In the genomic region with DNA sequence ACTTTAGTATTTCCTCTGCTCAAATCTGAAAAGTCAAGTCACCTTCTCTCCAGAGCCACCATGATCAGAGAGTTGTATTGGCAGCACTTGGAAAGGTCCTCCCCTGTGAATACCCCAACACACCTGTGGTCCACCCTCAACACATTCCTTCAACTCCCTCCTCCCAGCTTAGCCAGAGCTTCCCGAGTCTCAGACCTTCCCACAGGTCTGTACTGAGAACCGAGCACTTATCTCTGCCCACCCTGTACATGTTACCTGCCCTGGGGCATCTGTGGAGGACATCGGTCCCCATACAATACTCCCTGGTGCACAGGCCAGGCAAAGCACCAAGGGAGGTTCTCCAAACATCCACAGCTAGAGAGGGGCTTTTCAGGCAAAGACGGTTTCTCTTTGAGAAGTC, we compare ENCODE assay signal across 24 cellular contexts. TPM values are rescaled to one million over a fixed set of nuclear protein-coding genes. Genes with fewer than 3 reads are reported as not detected.
DNase-seq lines count a peak whose midpoint lies in the region; ATAC-seq and TF ChIP-seq lines count a peak whose summit lies in the region.
"Had no signal": no experiment of that assay in that cellular context is flagged by ENCODE, and none has a peak within 500 bp of the region (broad histone marks: within the 10 kb centered on the region; RNA-seq: fewer than 3 reads in every experiment).

No MANE protein-coding gene starts in this region.

- H3K4me1 Mint-ChIP-seq in GM23338, result peaks cover 35% of the 10 kb centered on the region
- H3K4me1 Mint-ChIP-seq: activated B cell treated with CpG ODN at 0.5 μM for 24 hours had no signal

- H2BK12ac ChIP-seq in mesenchymal stem cell (ENCODE audit: low read length in 2 of 2), result no peak overlapping the region

- H4K91ac ChIP-seq in mesenchymal stem cell (ENCODE audit: low read length), result no peak overlapping the region

- ATAC-seq in GM23338, result peak; percentile 54

- no peak overlapping the region for H2BK5ac ChIP-seq in mesenchymal stem cell (ENCODE audit: low read depth, low read length, poor library complexity, severe bottlenecking)

- 0 out of 2 replicates have a peak, but pooled peaks cover 2% of the 10 kb centered on the region for H3F3A ChIP-seq in GM23338 (replicated peaks; ENCODE audit: low read depth)
- H3F3A ChIP-seq in MM.1S (ENCODE audit: insufficient read depth, low read length), result no peaks in the 10 kb centered on the region

- no peak for TF ChIP-seq POLR2A in stomach (IDR thresholded peaks at IDR 0.05)
- no peak for TF ChIP-seq POLR2A in breast epithelium (IDR thresholded peaks at IDR 0.05)

- H3K4me1 ChIP-seq in GM23338 (ENCODE audit: insufficient read depth) (peaks cover 34% of the 10 kb centered on the region), ascending aorta (peaks cover 34 to 76% of the 10 kb centered on the region in 2 donors), mesenchymal stem cell (ENCODE audit: control insufficient read depth, insufficient read depth, low read depth, low read length) (no peaks in the 10 kb centered on the region), stomach (peaks cover 58 to 94% (median 75%) of the 10 kb centered on the region in 4 donors), MM.1S (ENCODE audit: low read length) (no peaks in the 10 kb centered on the region), breast epithelium (peaks cover 0 to 4% of the 10 kb centered on the region in 2 donors)
- H3K4me1 ChIP-seq: SJCRH30 had no signal

- H3K27me3 Mint-ChIP-seq in GM23338 (ENCODE audit: insufficient read depth, low read depth, poor library complexity), result no peaks in the 10 kb centered on the region
- H3K27me3 Mint-ChIP-seq: stimulated activated naive CD8-positive, alpha-beta T cell treated with anti-CD3 and anti-CD28 coated beads, Interleukin-15, Interleukin-2, amounts not matched to agents 100 ng/mL and 50 ng/mL, for 24 hours had no signal

- no peak overlapping the region for H3K23ac ChIP-seq in mesenchymal stem cell (ENCODE audit: low read length in 2 of 2)

- H4K20me1 ChIP-seq in GM23338 (replicated peaks; ENCODE audit: insufficient read depth) (peaks cover 13% of the 10 kb centered on the region), MM.1S (ENCODE audit: insufficient read depth, low read length) (no peaks in the 10 kb centered on the region)

- H3K9me3 ChIP-seq in ascending aorta (no peaks in the 10 kb centered on the region), mesenchymal stem cell (ENCODE audit: control insufficient read depth, low read length) (no peaks in the 10 kb centered on the region), stomach (no peaks in the 10 kb centered on the region), MM.1S (replicated peaks; ENCODE audit: insufficient read depth, low read length) (no peaks in the 10 kb centered on the region), breast epithelium (no peaks in the 10 kb centered on the region)
- H3K9me3 ChIP-seq: colonic mucosa, SJCRH30 had no signal

- H3K79me2 ChIP-seq in GM23338 (replicated peaks; ENCODE audit: insufficient read depth) (peaks cover 88% of the 10 kb centered on the region), MM.1S (ENCODE audit: low read length) (no peaks in the 10 kb centered on the region)

- H3K27ac ChIP-seq in GM23338 (ENCODE audit: low read depth) (no peak overlapping the region), ascending aorta (peak overlapping the region; percentile 69 to 85), mesenchymal stem cell (ENCODE audit: low read length, poor library complexity, severe bottlenecking) (no peak overlapping the region), stomach (peak overlapping the region in 4 of 5 donors; percentile 82 to 95 (median 86)), MM.1S (ENCODE audit: low read length) (no peak overlapping the region), breast epithelium (peak overlapping the region in 1 of 2 donors; percentile 3)
- H3K27ac ChIP-seq: colonic mucosa, SJCRH30 had no signal

- no peak for TF ChIP-seq EP300 in stomach (IDR thresholded peaks at IDR 0.05)

- H3K36me3 ChIP-seq in GM23338 (ENCODE audit: insufficient read depth) (no peaks in the 10 kb centered on the region), ascending aorta (peaks cover 7 to 19% of the 10 kb centered on the region in 2 donors), mesenchymal stem cell (ENCODE audit: control insufficient read depth in 1 of 2, insufficient read depth in 2 of 2, low read depth in 1 of 2, low read length in 2 of 2) (no peaks in the 10 kb centered on the region), stomach (no peaks in the 10 kb centered on the region), MM.1S (replicated peaks; ENCODE audit: insufficient read depth, low read length) (no peaks in the 10 kb centered on the region), breast epithelium (no peaks in the 10 kb centered on the region)
- H3K36me3 ChIP-seq: colonic mucosa, SJCRH30 had no signal

- H2AFZ ChIP-seq in GM23338, result no peak overlapping the region
- no peak overlapping the region for H2AFZ ChIP-seq in mesenchymal stem cell (ENCODE audit: low read depth, low read length)
- H2AFZ ChIP-seq in MM.1S (ENCODE audit: low read length), result no peak overlapping the region

- no peak overlapping the region for H3K27ac Mint-ChIP-seq in GM23338
- H3K27ac Mint-ChIP-seq: activated B cell treated with CpG ODN at 0.5 μM for 24 hours; activated naive CD4-positive, alpha-beta T cell treated with anti-CD3 and anti-CD28 coated beads, Interleukin-2, amount 50 U/mL, for 24 hours; activated T-helper 2 cell treated with anti-CD3 and anti-CD28 coated beads, Interferon-gamma antibody, Interleukin-2, Interleukin-4, amounts not matched to agents 10 μg/mL and 5 μg/mL and 100 μg/mL, durations not matched to agents 14 hours and 24 hours and 36 hours; stimulated activated naive CD8-positive, alpha-beta T cell treated with anti-CD3 and anti-CD28 coated beads, Interleukin-15, Interleukin-2, amounts not matched to agents 100 ng/mL and 50 ng/mL, for 24 hours had no signal

- H3K9ac ChIP-seq in mesenchymal stem cell (ENCODE audit: low read length) (no peak overlapping the region), MM.1S (ENCODE audit: low read length) (no peak overlapping the region)

- H3K9me3 Mint-ChIP-seq in GM23338, result no peaks in the 10 kb centered on the region
- H3K9me3 Mint-ChIP-seq: activated B cell treated with CpG ODN at 0.5 μM for 24 hours; activated naive CD4-positive, alpha-beta T cell treated with anti-CD3 and anti-CD28 coated beads, Interleukin-2, amount 50 U/mL, for 24 hours; activated T-helper 2 cell treated with anti-CD3 and anti-CD28 coated beads, Interferon-gamma antibody, Interleukin-2, Interleukin-4, amounts not matched to agents 10 μg/mL and 5 μg/mL and 100 μg/mL, durations not matched to agents 14 hours and 24 hours and 36 hours; stimulated activated naive CD8-positive, alpha-beta T cell treated with anti-CD3 and anti-CD28 coated beads, Interleukin-15, Interleukin-2, amounts not matched to agents 100 ng/mL and 50 ng/mL, for 24 hours had no signal

- no peak for DNase-seq in GM23338 (ENCODE audit: low spot score)
- no peak for DNase-seq in ascending aorta (ENCODE audit: low spot score in 2 of 2)
- no peak for DNase-seq in mesenchymal stem cell
- no peak for DNase-seq in stomach
- DNase-seq in MM.1S, result no peak
- DNase-seq in NCI-H774 (lab: John Stamatoyannopoulos, UW), result no peak
- DNase-seq in AG20443 (ENCODE audit: low spot score), result no peak
- no peak for DNase-seq in breast epithelium (ENCODE audit: low spot score in 2 of 2)
- DNase-seq: activated B cell treated with CpG ODN at 0.5 μM for 24 hours; activated CD4-positive, alpha-beta T cell treated with anti-CD3 and anti-CD28 coated beads, Interleukin-2, amount 50 U/mL, for 48 hours; amygdala; C1 segment of cervical spinal cord; colonic mucosa; KBM-7; NCI-H1105 treated with DMSO at 0.1 percent for 48 hours; NCI-H2029; NCI-H526 treated with DMSO at 0.1 percent for 48 hours; SJCRH30; stimulated activated CD4-positive, alpha-beta T cell treated with anti-CD3 and anti-CD28 coated beads, Interleukin-15, amount 100 ng/mL, for 24 hours; trophoblast cell had no signal

- WGBS in mesenchymal stem cell, result 80% methylated on average over 3 of the region's 4 CpGs
- WGBS in stomach, 5 donors, result 55 to 77% (median 65%) methylated on average over 3 to 4 of the region's 4 CpGs

- no peak overlapping the region for H3K4me2 ChIP-seq in GM23338
- H3K4me2 ChIP-seq in mesenchymal stem cell (ENCODE audit: low read length, poor library complexity, severe bottlenecking), result no peak overlapping the region
- H3K4me2 ChIP-seq in MM.1S (ENCODE audit: low read depth, low read length), result no peak overlapping the region

- no peak overlapping the region for H3K4me3 ChIP-seq in GM23338
- H3K4me3 ChIP-seq in ascending aorta, result peak overlapping the region; percentile 2 to 37
- H3K4me3 ChIP-seq in mesenchymal stem cell (ENCODE audit: insufficient read depth in 1 of 2, low read depth in 1 of 2, low read length in 2 of 2), result no peak overlapping the region
- H3K4me3 ChIP-seq in stomach, result no peak overlapping the region
- H3K4me3 ChIP-seq in MM.1S (ENCODE audit: low read length), result no peak overlapping the region
- H3K4me3 ChIP-seq in breast epithelium, result no peak overlapping the region
- H3K4me3 ChIP-seq: colonic mucosa, lung, SJCRH30 had no signal

- H3K27me3 ChIP-seq in GM23338 (ENCODE audit: insufficient read depth), result no peaks in the 10 kb centered on the region
- H3K27me3 ChIP-seq in ascending aorta, result no peaks in the 10 kb centered on the region
- peaks cover 0 to 19% of the 10 kb centered on the region in 2 experiments for H3K27me3 ChIP-seq in mesenchymal stem cell (ENCODE audit: control insufficient read depth in 1 of 2, insufficient read depth in 1 of 2, low read length in 2 of 2)
- no peaks in the 10 kb centered on the region for H3K27me3 ChIP-seq in stomach
- no peaks in the 10 kb centered on the region for H3K27me3 ChIP-seq in MM.1S (replicated peaks; ENCODE audit: insufficient read depth, low read length)
- no peaks in the 10 kb centered on the region for H3K27me3 ChIP-seq in breast epithelium
- H3K27me3 ChIP-seq: colonic mucosa, SJCRH30 had no signal

- TF ChIP-seq CTCF in GM23338 (conservative IDR thresholded peaks at IDR 0.05; ENCODE audit: low read depth in 2 of 2) (no peak), ascending aorta (IDR thresholded peaks at IDR 0.05) (no peak), stomach (IDR thresholded peaks at IDR 0.05) (no peak), MM.1S (IDR thresholded peaks at IDR 0.05; ENCODE audit: low read length) (no peak), breast epithelium (IDR thresholded peaks at IDR 0.05) (no peak)

- no peak overlapping the region for H2BK15ac ChIP-seq in mesenchymal stem cell (ENCODE audit: low read depth, poor library complexity, severe bottlenecking)

- H3K4me3 Mint-ChIP-seq in GM23338, result no peak overlapping the region
- H3K4me3 Mint-ChIP-seq: activated B cell treated with CpG ODN at 0.5 μM for 24 hours; activated naive CD4-positive, alpha-beta T cell treated with anti-CD3 and anti-CD28 coated beads, Interleukin-2, amount 50 U/mL, for 24 hours; stimulated activated naive CD8-positive, alpha-beta T cell treated with anti-CD3 and anti-CD28 coated beads, Interleukin-15, Interleukin-2, amounts not matched to agents 100 ng/mL and 50 ng/mL, for 24 hours had no signal

- H2AK5ac ChIP-seq in mesenchymal stem cell (ENCODE audit: low read length, severe bottlenecking), result peak overlapping the region; percentile 22

- no peaks in the 10 kb centered on the region for H3K36me3 Mint-ChIP-seq in GM23338 (ENCODE audit: low read depth)
- H3K36me3 Mint-ChIP-seq: activated naive CD4-positive, alpha-beta T cell treated with anti-CD3 and anti-CD28 coated beads, Interleukin-2, amount 50 U/mL, for 24 hours had no signal

- H3K14ac ChIP-seq in mesenchymal stem cell (ENCODE audit: low read length in 2 of 2), result no peak overlapping the region

- H3K18ac ChIP-seq in mesenchymal stem cell (ENCODE audit: low read depth in 1 of 2, low read length in 2 of 2), result no peak overlapping the region

- H3K4ac ChIP-seq in mesenchymal stem cell (ENCODE audit: low read depth in 1 of 2, low read length in 2 of 2), result no peak overlapping the region

- H3K9me2 ChIP-seq in GM23338 (ENCODE audit: insufficient read depth) (peaks cover 7% of the 10 kb centered on the region; the same call in 1 of the 2 replicates), MM.1S (replicated peaks; ENCODE audit: insufficient read depth, low read length) (no peaks in the 10 kb centered on the region)

- H4K8ac ChIP-seq in mesenchymal stem cell (ENCODE audit: low read length), result no peak overlapping the region

- intact Hi-C loops in ascending aorta (cut with DNase I), result no loop called here
- intact Hi-C loops in stomach (cut with DNase I; ENCODE audit: low total_unique reads), result no loop called here
- intact Hi-C loops in breast epithelium (cut with DNase I; ENCODE audit: low total_unique reads), result no loop called here

- peaks cover 2% of the 10 kb centered on the region for H3K79me1 ChIP-seq in mesenchymal stem cell (replicated peaks; ENCODE audit: low read length, poor library complexity, severe bottlenecking)

- no peak overlapping the region for H2BK120ac ChIP-seq in mesenchymal stem cell (ENCODE audit: low read depth, low read length)

RNA-seq across cellular contexts. Expression of a gene that starts 30.6 kb away (rescaled TPM):
- total RNA-seq in GM23338 (2014; rRNA removed; shearing (Covaris generic)), result 35.9 and 47.7 TPM in 2 replicates
- polyA plus RNA-seq in GM23338 (2016; fragmentation: Nextera tagmentation; extraction: Ambion mirVana), result 50.5 and 51.5 TPM in 2 replicates
- 416 TPM for total RNA-seq in ascending aorta
- polyA plus RNA-seq in mesenchymal stem cell (2013, experiment 1 of 2), result 1.4 TPM
- polyA plus RNA-seq in mesenchymal stem cell (2013, experiment 2 of 2), result 1.2 TPM
- total RNA-seq in stomach, result 100 to 1,000 TPM in 4 of 5 donors, 10 to 100 TPM in 1; 44.9 to 713 (median 440) TPM
- polyA plus RNA-seq in stomach, result 10 to 100 TPM; 34.4 to 94.8 (median 42.0) TPM
- 100 to 1,000 TPM; 156 to 455 (median 200) TPM for total RNA-seq in breast epithelium

Comparison
In these comparisons a context has a peak if more than half of its experiments do, and no peak if none do; other contexts are left out.
1. H3K27ac ChIP-seq: peak in ascending aorta (2 of 2) and stomach (4 of 5); none in GM23338 (single experiment), mesenchymal stem cell (single experiment) and MM.1S (single experiment).
2. H3K4me3 ChIP-seq: peak in ascending aorta (2 of 2); none in GM23338 (single experiment), mesenchymal stem cell (0 of 2), stomach (0 of 4), MM.1S (single experiment) and breast epithelium (0 of 3).